ENCODE assay signal across 12 cellular contexts in the genomic region with DNA sequence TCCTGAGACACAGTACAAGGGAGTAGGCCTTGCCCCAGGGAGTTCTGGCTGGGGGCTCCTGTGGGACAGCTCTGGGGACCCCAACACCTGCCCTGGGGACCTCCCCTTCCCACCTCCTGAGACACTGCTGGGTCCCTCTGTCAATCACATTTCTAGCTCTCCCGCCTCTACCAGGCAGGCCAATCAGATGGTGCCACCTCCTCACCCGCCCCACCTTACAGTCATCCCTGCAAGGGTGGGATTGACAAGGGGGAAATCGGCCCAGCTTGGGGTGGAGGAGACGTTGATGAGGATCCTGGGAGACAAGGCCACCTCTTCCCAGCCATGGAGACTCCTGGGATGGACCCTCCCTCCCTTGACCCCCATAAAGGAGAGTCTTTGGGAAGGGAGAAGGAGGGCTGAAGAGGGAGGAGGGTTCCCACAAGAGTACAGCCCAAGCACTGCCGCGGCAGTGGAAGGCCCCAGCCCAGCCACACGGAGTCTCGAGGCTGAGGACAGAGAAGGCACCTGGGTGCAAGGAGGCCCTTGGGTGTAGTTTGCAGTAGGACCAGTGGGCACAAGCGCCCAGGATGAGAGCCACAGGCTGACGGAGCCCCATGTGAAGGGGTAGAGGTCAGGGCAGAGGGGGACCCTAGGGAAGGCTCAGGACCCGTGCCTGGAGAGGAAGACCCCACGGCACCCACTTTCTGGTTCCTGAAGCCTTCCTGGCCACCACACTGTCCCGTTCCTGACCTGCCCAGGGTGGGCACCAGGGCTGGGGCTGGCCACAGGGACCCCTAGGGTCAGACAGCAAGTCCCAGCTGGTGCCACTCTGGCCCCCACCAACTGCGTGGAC.
DNase-seq lines count a peak whose midpoint lies in the region; ATAC-seq, FAIRE-seq and TF ChIP-seq lines count a peak whose summit lies in the region.
"Had no signal": no experiment of that assay in that cellular context is flagged by ENCODE, and none has a peak within 500 bp of the region (broad histone marks: within the 10 kb centered on the region; RNA-seq: fewer than 3 reads in every experiment).

No MANE protein-coding gene starts in this region.

- H3K27ac ChIP-seq in left lung = peak overlapping the region; percentile 77 to 78
- H3K27ac ChIP-seq in gastrocnemius medialis = peak overlapping the region; percentile 93 to 96 (median 95)
- H3K27ac ChIP-seq: parathyroid adenoma had no signal

- TF ChIP-seq CTCF in GM13976 (IDR thresholded peaks at IDR 0.05; ENCODE audit: borderline replicate concordance, control extremely low read depth, extremely low read depth, insufficient read depth, missing control alignments) (no peak), left lung (IDR thresholded peaks at IDR 0.05) (no peak), gastrocnemius medialis (IDR thresholded peaks at IDR 0.05 in 4 of 5, conservative IDR thresholded peaks at IDR 0.05 in 1 of 5) (no peak)

- H3K36me3 ChIP-seq in adipocyte (ENCODE audit: control insufficient read depth, insufficient read depth, low read length, severe bottlenecking) (no peaks in the 10 kb centered on the region), left lung (no peaks in the 10 kb centered on the region), gastrocnemius medialis (no peaks in the 10 kb centered on the region)

- no peaks in the 10 kb centered on the region for H3K9me3 ChIP-seq in adipocyte (ENCODE audit: control insufficient read depth, low read length)
- H3K9me3 ChIP-seq in left lung = no peaks in the 10 kb centered on the region
- no peaks in the 10 kb centered on the region for H3K9me3 ChIP-seq in gastrocnemius medialis

- DNase-seq in GM13976 (ENCODE audit: low spot score) (peak; percentile 23), adipocyte (ENCODE audit: low read depth) (no peak), left lung (peak in 1 of 2 donors; percentile 70), gastrocnemius medialis (no peak), T-helper 2 cell (no peak), H54 (ENCODE audit: insufficient read length, low spot score) (no peak), SW 1271 (lab: John Stamatoyannopoulos, UW) (no peak)
- DNase-seq: activated B cell treated with CpG ODN at 0.5 μM for 24 hours; activated naive CD4-positive, alpha-beta T cell treated with anti-CD3 and anti-CD28 coated beads for 36 hours; NCI-H2081 had no signal

- peak overlapping the region; percentile 67 for H3K9ac ChIP-seq in adipocyte (ENCODE audit: low read length)
- H3K9ac ChIP-seq: parathyroid adenoma had no signal

- H3K4me3 ChIP-seq in adipocyte (ENCODE audit: low read length) (peak overlapping the region; percentile 32), left lung (no peak overlapping the region), gastrocnemius medialis (peak overlapping the region in 2 of 4 donors; percentile 32 to 41)

- FAIRE-seq in H54 (lab: Jason Lieb, UNC) = no peak

- intact Hi-C loops in left lung (cut with DNase I) = no loop called here
- intact Hi-C loops in gastrocnemius medialis (cut with DNase I; ENCODE audit: low total_unique reads) = loop anchor here (1.0 to 10.0 kb wide), 5 partner anchors 8 to 1107 kb away; partner anchors contain the start of genes DUSP28, FARP2, HDLBP and SEPTIN2

- ATAC-seq in left lung = no peak
- no peak for ATAC-seq in gastrocnemius medialis
- no peak for ATAC-seq in GM19467 (IDR thresholded peaks at IDR 0.05; ENCODE audit: unreplicated experiment)

- in situ Hi-C loops in GM13976 (cut with MboI; ENCODE audit: low sequenced_read_pairs, unreplicated experiment) (no loop called here), gastrocnemius medialis (cut with MboI; ENCODE audit: low sequenced_read_pairs in 4 of 4) (no loop called here)

- H3K4me1 ChIP-seq in adipocyte (ENCODE audit: control insufficient read depth, insufficient read depth, low read length) (peaks cover 37% of the 10 kb centered on the region), left lung (peaks cover 12 to 17% of the 10 kb centered on the region in 2 donors), gastrocnemius medialis (peaks cover 39% of the 10 kb centered on the region in 2 donors)
- H3K4me1 ChIP-seq: parathyroid adenoma had no signal

- H3K27me3 ChIP-seq in adipocyte (replicated peaks; ENCODE audit: control insufficient read depth, insufficient read depth, low read length) (peaks cover 5% of the 10 kb centered on the region), left lung (peaks cover 0 to 5% of the 10 kb centered on the region in 2 donors), gastrocnemius medialis (no peaks in the 10 kb centered on the region)

- TF ChIP-seq POLR2A in gastrocnemius medialis (IDR thresholded peaks at IDR 0.05) = no peak
- no peak for TF ChIP-seq POLR2A in H54 (IDR thresholded peaks at IDR 0.05; ENCODE audit: low read depth, low read length)
